15 cellular contexts compared by ENCODE assay signal in the genomic region with DNA sequence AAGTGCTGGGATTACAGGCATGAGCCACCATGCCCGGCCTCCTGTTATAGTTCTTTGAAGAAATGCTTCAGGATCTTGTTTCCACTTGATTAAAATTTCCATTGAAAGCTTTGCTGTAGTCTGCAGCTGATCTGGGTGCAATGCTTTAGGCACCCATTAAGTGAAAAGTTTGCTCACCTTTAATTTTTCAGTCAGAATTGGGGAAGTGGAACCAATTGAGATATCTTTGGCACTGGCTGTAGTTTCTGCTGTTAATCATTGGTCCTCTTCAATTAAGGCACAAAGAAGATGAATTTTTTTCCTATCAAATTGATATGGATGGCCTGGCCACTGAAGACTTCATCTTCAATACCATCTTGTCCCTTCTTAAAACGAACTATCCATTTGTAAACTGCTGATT.
"Had no signal": no experiment of that assay in that cellular context is flagged by ENCODE, and none has a peak within 500 bp of the region (broad histone marks: within the 10 kb centered on the region; RNA-seq: fewer than 3 reads in every experiment).

No MANE protein-coding gene starts in this region.

- H3K27me3 ChIP-seq: ascending aorta, breast epithelium, tibial artery, uterus had no signal

- H3K27ac Mint-ChIP-seq: dendritic cell treated with granulocyte-macrophage colony-stimulating factor and Interleukin-4, amounts not matched to agents 40 ng/mL and 50 ng/mL, for 4 days had no signal

- H3K9me3 ChIP-seq: ascending aorta, breast epithelium, tibial artery, uterus had no signal

- H3K9me3 Mint-ChIP-seq: dendritic cell treated with granulocyte-macrophage colony-stimulating factor and Interleukin-4, amounts not matched to agents 40 ng/mL and 50 ng/mL, for 4 days; natural killer cell treated with Interleukin-12 subunit alpha and Interleukin-12 subunit beta and Interleukin-15 and Interleukin-18, amount 100 ng/mL, for 72 hours had no signal

- H3K4me3 Mint-ChIP-seq: dendritic cell treated with granulocyte-macrophage colony-stimulating factor and Interleukin-4, amounts not matched to agents 40 ng/mL and 50 ng/mL, for 4 days had no signal

- H3K36me3 Mint-ChIP-seq: natural killer cell treated with Interleukin-12 subunit alpha and Interleukin-12 subunit beta and Interleukin-15 and Interleukin-18, amount 100 ng/mL, for 72 hours had no signal

- H3K27me3 Mint-ChIP-seq: dendritic cell treated with granulocyte-macrophage colony-stimulating factor and Interleukin-4, amounts not matched to agents 40 ng/mL and 50 ng/mL, for 4 days; natural killer cell treated with Interleukin-12 subunit alpha and Interleukin-12 subunit beta and Interleukin-15 and Interleukin-18, amount 100 ng/mL, for 72 hours had no signal

- H3K4me1 ChIP-seq: breast epithelium had no signal

- H3K36me3 ChIP-seq: ascending aorta, breast epithelium, tibial artery, uterus had no signal

- ATAC-seq: activated CD4-positive, CD25-positive, alpha-beta regulatory T cell treated with anti-CD3 and anti-CD28 coated beads, Interleukin-2, amount 50 U/mL, for 24 hours; left ventricle myocardium superior; natural killer cell treated with Interleukin-12 subunit alpha and Interleukin-12 subunit beta and Interleukin-15 and Interleukin-18, amount 100 ng/mL, for 72 hours had no signal

- H3K4me3 ChIP-seq: ascending aorta, breast epithelium, tibial artery, uterus had no signal

- H3K27ac ChIP-seq: ascending aorta, breast epithelium, tibial artery, uterus had no signal

- DNase-seq: activated naive CD4-positive, alpha-beta T cell treated with Interleukin-2 at 50 U/mL for 16 hours; effector memory CD4-positive, alpha-beta T cell; foreskin melanocyte; kidney glomerular epithelial cell; left ventricle myocardium superior; mesendoderm; stimulated activated CD4-positive, alpha-beta T cell treated with anti-CD3 and anti-CD28 coated beads, Interleukin-4, amount 100 ng/mL, for 1 hour; stimulated activated naive CD4-positive, alpha-beta T cell; tibial artery; uterus had no signal
